6 cellular contexts compared by ENCODE assay signal in the genomic region with DNA sequence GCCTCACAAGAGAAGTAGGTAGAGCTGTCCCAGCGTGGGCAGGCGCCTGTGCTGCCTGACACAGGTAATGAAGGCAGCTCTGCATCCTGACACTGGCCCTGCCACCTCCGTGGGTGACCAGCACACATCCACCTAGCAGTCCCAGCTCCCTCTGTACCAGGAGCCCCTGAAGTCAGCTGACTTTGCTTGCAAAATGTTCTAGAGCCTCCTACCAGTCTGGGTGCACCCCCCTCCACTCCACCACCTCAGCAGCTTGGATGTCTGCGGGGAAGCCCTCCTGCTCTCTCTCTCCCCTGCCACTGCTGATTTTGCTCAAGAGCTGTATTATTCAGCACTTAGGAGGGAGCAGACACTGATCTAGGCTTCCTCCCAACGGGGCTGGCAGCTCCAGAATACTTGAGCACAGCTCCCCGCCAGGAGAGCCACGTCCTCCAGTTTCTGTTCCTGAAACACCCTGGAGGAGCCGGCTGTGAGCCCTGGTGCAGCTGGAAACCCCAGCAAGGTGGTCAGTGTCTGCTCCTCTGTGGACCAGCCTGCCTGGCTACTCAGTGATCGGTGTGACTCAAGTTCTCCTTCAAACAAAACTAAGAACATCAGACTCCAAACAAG. TPM values are rescaled to one million over a fixed set of nuclear protein-coding genes. Genes with fewer than 3 reads are reported as not detected.
DNase-seq lines count a peak whose midpoint lies in the region; ATAC-seq, FAIRE-seq and TF ChIP-seq lines count a peak whose summit lies in the region.

No MANE protein-coding gene starts in this region.

- peak overlapping the region in 9 of 10 donors; percentile 76 to 100 (median 99) for H3K4me3 ChIP-seq in heart right ventricle
- H3K4me3 ChIP-seq in tibial nerve = peak overlapping the region; percentile 52 to 97 (median 86)

- H3K27me3 Mint-ChIP-seq in T-helper 1 cell treated with Interleukin-12 subunit alpha and Interleukin-12 subunit beta and Interleukin-4 antibody, amounts not matched to agents 30 μg/mL and 1 μg/mL, for 36 hours (ENCODE audit: low read depth) = no peaks in the 10 kb centered on the region

- H3K27ac ChIP-seq in heart right ventricle (peak overlapping the region in 9 of 10 donors; percentile 78 to 97 (median 85)), tibial nerve (peak overlapping the region; percentile 59 to 95 (median 86))

- no peaks in the 10 kb centered on the region for H3K9me3 Mint-ChIP-seq in T-helper 1 cell treated with Interleukin-12 subunit alpha and Interleukin-12 subunit beta and Interleukin-4 antibody, amounts not matched to agents 30 μg/mL and 1 μg/mL, for 36 hours

- no peaks in the 10 kb centered on the region for H3K27me3 ChIP-seq in heart right ventricle
- no peaks in the 10 kb centered on the region for H3K27me3 ChIP-seq in tibial nerve

- peaks cover 43% of the 10 kb centered on the region for H3K4me1 Mint-ChIP-seq in T-helper 1 cell treated with Interleukin-12 subunit alpha and Interleukin-12 subunit beta and Interleukin-4 antibody, amounts not matched to agents 30 μg/mL and 1 μg/mL, for 36 hours (ENCODE audit: low read depth)

- FAIRE-seq in D721Med (lab: Jason Lieb, UNC) = no peak

- peak overlapping the region; percentile 98 for H3K4me3 Mint-ChIP-seq in T-helper 1 cell treated with Interleukin-12 subunit alpha and Interleukin-12 subunit beta and Interleukin-4 antibody, amounts not matched to agents 30 μg/mL and 1 μg/mL, for 36 hours

- H3K36me3 ChIP-seq in heart right ventricle = peaks cover 0 to 24% (median 0%) of the 10 kb centered on the region in 9 donors
- H3K36me3 ChIP-seq in tibial nerve = peaks cover 0 to 37% (median 0%) of the 10 kb centered on the region in 3 donors

- H3K4me1 ChIP-seq in heart right ventricle = peaks cover 14 to 73% (median 62%) of the 10 kb centered on the region in 9 donors
- peaks cover 0 to 76% (median 33%) of the 10 kb centered on the region in 4 donors for H3K4me1 ChIP-seq in tibial nerve

- no peak for TF ChIP-seq POLR2A in tibial nerve (IDR thresholded peaks at IDR 0.05)

- TF ChIP-seq EP300 in tibial nerve (IDR thresholded peaks at IDR 0.05) = no peak

- intact Hi-C loops in heart right ventricle (cut with DNase I) = loop anchor here in 4 of 10 donors (5.0 to 10.0 kb wide), 3 partner anchors 43 to 133 kb away; a partner anchor contains a TSS

- peaks cover 23% of the 10 kb centered on the region for H3K36me3 Mint-ChIP-seq in T-helper 1 cell treated with Interleukin-12 subunit alpha and Interleukin-12 subunit beta and Interleukin-4 antibody, amounts not matched to agents 30 μg/mL and 1 μg/mL, for 36 hours (ENCODE audit: low read depth)

- no peak for TF ChIP-seq CTCF in heart right ventricle (IDR thresholded peaks at IDR 0.05)
- TF ChIP-seq CTCF in tibial nerve (IDR thresholded peaks at IDR 0.05) = no peak
- no peak for TF ChIP-seq CTCF in D721Med (IDR thresholded peaks at IDR 0.05; ENCODE audit: insufficient read depth, missing control alignments)

- no peaks in the 10 kb centered on the region for H3K9me3 ChIP-seq in heart right ventricle
- H3K9me3 ChIP-seq in tibial nerve = no peaks in the 10 kb centered on the region

- DNase-seq in GM03348 (ENCODE audit: low spot score) = peak; percentile 63
- no peak for DNase-seq in heart right ventricle
- no peak for DNase-seq in tibial nerve (ENCODE audit: low spot score in 2 of 2)
- no peak for DNase-seq in D721Med (ENCODE audit: insufficient read length, low spot score)
- DNase-seq in pons (ENCODE audit: low spot score) = no peak

- WGBS in heart right ventricle, 2 donors = 33 to 39% methylated on average over 9 of the region's 9 CpGs
- 30 to 37% methylated on average over 9 of the region's 9 CpGs for WGBS in tibial nerve, 2 donors

- peak overlapping the region; percentile 86 for H3K27ac Mint-ChIP-seq in T-helper 1 cell treated with Interleukin-12 subunit alpha and Interleukin-12 subunit beta and Interleukin-4 antibody, amounts not matched to agents 30 μg/mL and 1 μg/mL, for 36 hours

- ATAC-seq in heart right ventricle = no peak

RNA-seq across cellular contexts. Expression of a gene that starts 1.0 kb away (rescaled TPM):
- total RNA-seq in heart right ventricle (10 to 100 TPM; 11.8 to 19.1 (median 14.3) TPM), tibial nerve (10 to 100 TPM; 36.5 to 56.7 (median 43.5) TPM)
- polyA plus RNA-seq in heart right ventricle = 10 to 100 TPM; 13.0 to 38.0 TPM

RNA-seq across cellular contexts. Expression of a gene that starts 1.1 kb away (rescaled TPM):
- 10 to 100 TPM; 11.8 to 17.3 (median 13.2) TPM for total RNA-seq in heart right ventricle
- polyA plus RNA-seq in heart right ventricle = 10 to 100 TPM; 22.3 to 22.6 TPM
- total RNA-seq in tibial nerve = 10 to 100 TPM; 12.3 to 22.5 (median 12.5) TPM

RNA-seq across cellular contexts. Expression of a gene that starts 18.9 kb away (rescaled TPM):
- total RNA-seq in heart right ventricle (1 to 10 TPM in 7 of 10 donors, under 1 TPM in 3; 0.21 to 8.6 (median 1.1) TPM), tibial nerve (1 to 10 TPM in 2 of 4 donors, under 1 TPM in 2; 0.87 to 1.2 (median 1.0) TPM)
- polyA plus RNA-seq in heart right ventricle = 1 to 10 TPM; 2.3 to 4.5 TPM

RNA-seq across cellular contexts. Expression of a gene that starts 42.3 kb away (rescaled TPM):
- total RNA-seq in heart right ventricle (10 to 100 TPM; 15.5 to 25.5 (median 20.2) TPM), tibial nerve (10 to 100 TPM; 32.7 to 49.4 (median 39.9) TPM)
- polyA plus RNA-seq in heart right ventricle = 10 to 100 TPM; 34.1 to 36.3 TPM

RNA-seq across cellular contexts. Expression of a gene that starts 54.3 kb away (rescaled TPM):
- total RNA-seq in heart right ventricle = 100 to 1,000 TPM in 1 of 10 donors, 10 to 100 TPM in 9; 13.0 to 117 (median 27.7) TPM
- 10 to 100 TPM; 72.2 to 90.0 TPM for polyA plus RNA-seq in heart right ventricle
- 100 to 1,000 TPM in 2 of 4 donors, 10 to 100 TPM in 2; 86.3 to 199 (median 121) TPM for total RNA-seq in tibial nerve
